Comparison of ENCODE assay signal across 14 cellular contexts in genomic region chr5:142680605-142681259, GRCh38. TPM values are rescaled to one million over a fixed set of nuclear protein-coding genes. Genes with fewer than 3 reads are reported as not detected.
DNase-seq lines count a peak whose midpoint lies in the region; ATAC-seq, FAIRE-seq and TF ChIP-seq lines count a peak whose summit lies in the region.
"Had no signal": no experiment of that assay in that cellular context is flagged by ENCODE, and none has a peak within 500 bp of the region (broad histone marks: within the 10 kb centered on the region; RNA-seq: fewer than 3 reads in every experiment).

No MANE protein-coding gene starts in this region.

- peak overlapping the region; percentile 40 for H3K4me2 ChIP-seq in A549

- no peaks in the 10 kb centered on the region for H3K36me3 ChIP-seq in adrenal gland (replicated peaks in 1 of 2)
- H3K36me3 ChIP-seq: tibial nerve had no signal

- no peak for FAIRE-seq in A549 (lab: Jason Lieb, UNC)

- H3K4me1 ChIP-seq in A549 (peaks cover 20% of the 10 kb centered on the region), adrenal gland (replicated peaks in 1 of 2) (no peaks in the 10 kb centered on the region)

- H3K9me3 ChIP-seq in A549 (no peaks in the 10 kb centered on the region), adrenal gland (replicated peaks in 1 of 3) (no peaks in the 10 kb centered on the region)
- H3K9me3 ChIP-seq: tibial nerve had no signal

- intact Hi-C loops in adrenal gland (cut with DNase I): no loop called here

- WGBS in A549 (ENCODE audit: missing lambda C conversion rate): 32% methylated on average over 5 of the region's 5 CpGs
- 68 to 92% (median 83%) methylated on average over 5 of the region's 5 CpGs for WGBS in adrenal gland, 4 donors

- peak overlapping the region; percentile 29 to 69; a peak in 5 of 6 replicates for H3K27ac ChIP-seq in A549
- H3K27ac ChIP-seq in adrenal gland: no peak overlapping the region

- no peak for TF ChIP-seq EP300 in A549 (IDR thresholded peaks at IDR 0.05)

- TF ChIP-seq RAD21 in A549 (conservative IDR thresholded peaks at IDR 0.05 in 1 of 2, IDR thresholded peaks at IDR 0.05 in 1 of 2): no peak

- no peaks in the 10 kb centered on the region for H3K27me3 ChIP-seq in adrenal gland
- H3K27me3 ChIP-seq: dorsolateral prefrontal cortex, tibial nerve had no signal

- CTCF ChIA-PET in A549 (lab: Yijun Ruan, JAX): interaction anchor here (1.7 to 3.4 kb wide), 5 partner anchors 12 to 32 kb away, joined by 5 to 19 read pairs (median 10); no protein-coding TSS in a partner anchor

- TF ChIP-seq CTCF in A549 (IDR thresholded peaks at IDR 0.05) (no peak), adrenal gland (IDR thresholded peaks at IDR 0.05) (no peak)

- peak; percentile 77 to 78 for ATAC-seq in A549
- no peak for ATAC-seq in GM19397 (IDR thresholded peaks at IDR 0.05; ENCODE audit: unreplicated experiment)

- H3K4me3 ChIP-seq in A549: no peak overlapping the region
- H3K4me3 ChIP-seq in adrenal gland: no peak overlapping the region
- H3K4me3 ChIP-seq: dorsolateral prefrontal cortex, tibial nerve had no signal

- TF ChIP-seq POLR2A in A549 (IDR thresholded peaks at IDR 0.05; ENCODE audit: low read length) (no peak), adrenal gland (IDR thresholded peaks at IDR 0.05) (no peak)

- peak; percentile 75 to 78 for DNase-seq in A549 (ENCODE audit: low read depth in 1 of 2, low spot score in 1 of 2)
- DNase-seq in HuH-7 (ENCODE audit: low spot score): peak; percentile 35
- DNase-seq in amniotic epithelial cell (ENCODE audit: low read depth): peak; percentile 52
- peak; percentile 44 for DNase-seq in kidney glomerular epithelial cell (lab: John Stamatoyannopoulos, UW)
- no peak for DNase-seq in T1000 (lab: John Stamatoyannopoulos, UW)
- no peak for DNase-seq in NCI-H446 (lab: John Stamatoyannopoulos, UW)
- no peak for DNase-seq in adrenal gland
- DNase-seq: activated effector memory CD4-positive, alpha-beta T cell treated with Interleukin-2 at 50 U/mL for 16 hours; AML-193; dorsolateral prefrontal cortex; NCI-H526; posterior cingulate gyrus had no signal

- POLR2A ChIA-PET in A549 (lab: Yijun Ruan, JAX): no interaction called here

TF ChIP-seq in A549, 52 proteins besides CTCF, POLR2A, EP300 and RAD21:
- no peak for TF ChIP-seq EHMT2 (IDR thresholded peaks at IDR 0.05; ENCODE audit: low read depth)
- peak; percentile 56 for TF ChIP-seq MAX (IDR thresholded peaks at IDR 0.05)
- TF ChIP-seq JUNB (IDR thresholded peaks at IDR 0.05): peak; percentile 89
- TF ChIP-seq FOSL2 (IDR thresholded peaks at IDR 0.05): peak; percentile 93
- TF ChIP-seq FOSL2 (CRISPR knock-in tag; IDR thresholded peaks at IDR 0.05): peak; percentile 90
- TF ChIP-seq GATA3 (IDR thresholded peaks at IDR 0.05; ENCODE audit: borderline replicate concordance): 0 out of 2 replicates have a peak, but pooled peaks have one; percentile 12
- no peak for TF ChIP-seq RNF2 (IDR thresholded peaks at IDR 0.05; ENCODE audit: borderline replicate concordance, low read depth)
- TF ChIP-seq POLR2AphosphoS2 (conservative IDR thresholded peaks at IDR 0.05; ENCODE audit: low read length): no peak
- TF ChIP-seq RFX5 (IDR thresholded peaks at IDR 0.05): no peak
- peak; percentile 54 to 73; a peak in 3 of 4 replicates for TF ChIP-seq CEBPB (IDR thresholded peaks at IDR 0.05)
TF ChIP-seq in A549: peak in this region for 5.

RNA-seq across cellular contexts. Expression of gene FGF1, which starts 5.2 kb away (rescaled TPM):
- 0.05 and 0.15 TPM in 2 replicates for polyA plus RNA-seq in A549 (2011; rRNA removed)
- 0.11 and 0.13 TPM in 2 replicates for polyA plus RNA-seq in A549 (2012; cell fraction: cytosol; rRNA removed)
- polyA plus RNA-seq in A549 (2012; cell fraction: nucleus; rRNA removed): 0.06 and 0.10 TPM in 2 replicates
- 0.31 to 0.40 TPM (median 0.38 TPM) in 3 replicates for polyA plus RNA-seq in A549 (2017; fragmentation: RNase III; extraction: RNeasy Plus Mini Kit Qiagen cat#74134 plus additional on column Dnase treatment)
- polyA minus RNA-seq in A549 (2011; rRNA and poly(A)+ RNA removed): 0.12 TPM in 1 of 2 replicates, not detected in the other
- total RNA-seq in adrenal gland: 1 to 10 TPM in 5 of 8 donors, under 1 TPM in 3; 0.42 to 2.5 (median 1.3) TPM
- polyA plus RNA-seq in adrenal gland: 1 to 10 TPM in 1 of 3 donors, under 1 TPM in 2; 0.57 to 1.7 (median 0.64) TPM

Comparison
In these comparisons a context has a peak if more than half of its experiments do, and no peak if none do; other contexts are left out.
1. DNase-seq: peak in A549 (2 of 2), HuH-7 (single experiment), amniotic epithelial cell (single experiment) and kidney glomerular epithelial cell (single experiment); none in T1000 (single experiment), NCI-H446 (0 of 2) and adrenal gland (0 of 7).
2. H3K27ac ChIP-seq: peak in A549 (2 of 2); none in adrenal gland (0 of 5).